ENCODE assay signal across 1 cellular context in the genomic region with DNA sequence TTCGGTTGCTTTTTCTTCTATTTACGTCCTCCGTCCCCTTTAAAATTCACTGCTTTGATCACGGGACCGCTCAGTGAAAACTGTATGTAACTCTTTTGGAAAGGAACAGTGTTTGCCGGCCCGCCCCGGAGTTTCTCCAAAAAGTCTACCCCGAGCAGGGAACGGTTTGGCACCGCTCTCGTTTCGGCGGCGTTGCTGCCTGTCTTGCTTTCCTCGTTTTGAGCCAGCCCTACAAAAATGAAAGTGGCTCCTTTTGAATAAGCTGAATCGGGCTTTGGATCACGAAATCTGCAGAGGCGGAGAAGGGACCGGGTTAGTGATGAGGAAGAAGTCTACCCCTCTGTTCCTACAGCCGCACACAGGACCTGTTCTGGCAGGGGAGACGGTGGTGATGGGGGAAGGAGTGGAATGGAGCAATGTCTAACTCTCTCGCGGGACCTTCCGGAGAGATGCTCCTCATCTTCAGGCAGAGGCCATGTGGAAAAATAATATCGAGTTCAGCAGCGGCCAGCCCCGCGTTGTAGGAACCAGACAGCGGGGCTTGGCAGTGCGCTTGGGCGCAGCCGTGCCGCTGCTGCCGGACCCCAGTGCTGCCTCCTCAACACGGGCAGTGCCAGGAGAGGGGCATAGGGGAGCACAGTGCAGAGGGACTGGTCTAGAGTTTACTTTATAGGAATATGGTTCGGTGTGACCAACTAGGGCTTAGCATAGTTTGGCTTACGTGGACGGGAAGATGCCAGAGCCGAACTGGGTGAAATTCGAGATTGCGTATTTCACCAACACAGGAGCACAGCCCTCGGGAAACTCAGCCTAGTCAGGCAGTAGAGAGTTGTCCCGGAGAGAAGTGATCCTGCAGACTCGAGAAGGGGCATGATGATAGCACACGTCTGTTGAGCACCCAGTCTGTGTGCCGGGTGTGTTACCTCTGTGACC.
TF ChIP-seq lines count a peak whose summit lies in the region.

No MANE protein-coding gene starts in this region.

TF ChIP-seq in endothelial cell of umbilical vein, 7 proteins besides CTCF, POLR2A, EP300 and RAD21:
- TF ChIP-seq, protein P1, sequence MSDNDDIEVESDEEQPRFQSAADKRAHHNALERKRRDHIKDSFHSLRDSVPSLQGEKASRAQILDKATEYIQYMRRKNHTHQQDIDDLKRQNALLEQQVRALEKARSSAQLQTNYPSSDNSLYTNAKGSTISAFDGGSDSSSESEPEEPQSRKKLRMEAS (IDR thresholded peaks at IDR 0.05; ENCODE audit: insufficient read depth, insufficient read length): no peak
- TF ChIP-seq MYC (IDR thresholded peaks at IDR 0.05; ENCODE audit: low read depth, low read length) (no peak), EZH2 (IDR thresholded peaks at IDR 0.05; ENCODE audit: borderline replicate concordance, low read depth, low read length, severe bottlenecking) (no peak), JUN (IDR thresholded peaks at IDR 0.05; ENCODE audit: borderline replicate concordance, insufficient read depth, insufficient read length, low read depth) (no peak), GATA2 (IDR thresholded peaks at IDR 0.05; ENCODE audit: insufficient read depth, insufficient read length, low read depth, low read length) (no peak), FOS (IDR thresholded peaks at IDR 0.05; ENCODE audit: borderline replicate concordance, insufficient read depth, low read length) (no peak), POLR2AphosphoS5 (IDR thresholded peaks at IDR 0.05; ENCODE audit: insufficient read depth, low read depth, low read length) (no peak)
